In the genomic region with DNA sequence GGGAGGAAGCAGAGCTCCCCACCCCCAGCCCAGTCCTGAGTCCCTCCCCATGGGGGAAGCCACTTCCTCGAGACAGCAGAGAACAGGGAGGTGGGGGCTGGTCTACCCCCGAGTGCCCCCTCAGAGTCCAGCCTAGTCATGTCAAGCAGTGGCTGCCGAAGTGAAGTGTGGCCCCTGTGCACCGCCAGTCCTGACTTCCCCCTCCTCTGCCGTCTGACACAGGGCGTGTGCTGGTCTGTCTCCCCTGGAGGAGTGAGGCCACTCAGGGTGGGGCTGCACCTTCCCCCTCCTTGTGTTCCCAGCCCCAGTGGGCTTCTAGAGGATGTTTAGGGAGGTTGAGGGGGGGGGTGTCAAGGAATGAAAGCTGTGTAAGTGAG, we compare ENCODE assay signal across 20 cellular contexts. TPM values are rescaled to one million over a fixed set of nuclear protein-coding genes. Genes with fewer than 3 reads are reported as not detected.
DNase-seq lines count a peak whose midpoint lies in the region; ATAC-seq and TF ChIP-seq lines count a peak whose summit lies in the region.
"Had no signal": no experiment of that assay in that cellular context is flagged by ENCODE, and none has a peak within 500 bp of the region (broad histone marks: within the 10 kb centered on the region; RNA-seq: fewer than 3 reads in every experiment).

No MANE protein-coding gene starts in this region.

- WGBS in mammary epithelial cell (ENCODE audit: low coverage, missing lambda C conversion rate) = 43% methylated on average over 1 of the region's 6 CpGs
- WGBS in sigmoid colon, 2 donors = 55 to 66% methylated on average over 6 of the region's 6 CpGs

- H2AFZ ChIP-seq in mammary epithelial cell (ENCODE audit: low read depth, low read length) = no peak overlapping the region

- intact Hi-C loops in breast epithelium (cut with DNase I; ENCODE audit: low total_unique reads) (no loop called here), mammary epithelial cell (cut with micrococcal nuclease) (loop anchor here (5.0 kb wide), 1 partner anchor 938 kb away; no protein-coding TSS in a partner anchor), lower lobe of right lung (cut with DNase I) (no loop called here), sigmoid colon (cut with DNase I) (no loop called here)

- H3K9me3 ChIP-seq in breast epithelium (no peaks in the 10 kb centered on the region), mammary epithelial cell (replicated peaks; ENCODE audit: insufficient read depth, low read length) (no peaks in the 10 kb centered on the region), lower lobe of right lung (no peaks in the 10 kb centered on the region), sigmoid colon (no peaks in the 10 kb centered on the region)
- H3K9me3 ChIP-seq: A549, HAP-1 had no signal

- no TSS peak for BruUV-seq in mammary epithelial cell (replicated peaks; lab: Mats Ljungman, UMichigan)

- H3K4me1 ChIP-seq in breast epithelium (peaks cover 0 to 3% of the 10 kb centered on the region in 2 donors), mammary epithelial cell (ENCODE audit: insufficient read depth, low read length) (peaks cover 33% of the 10 kb centered on the region), lower lobe of right lung (no peaks in the 10 kb centered on the region), sigmoid colon (no peaks in the 10 kb centered on the region)
- H3K4me1 ChIP-seq: HAP-1 had no signal

- H3K36me3 ChIP-seq in breast epithelium (no peaks in the 10 kb centered on the region), mammary epithelial cell (ENCODE audit: insufficient read depth, low read length) (peaks cover 8% of the 10 kb centered on the region), lower lobe of right lung (peaks cover 43% of the 10 kb centered on the region), sigmoid colon (no peaks in the 10 kb centered on the region)

- TF ChIP-seq CTCF in breast epithelium (IDR thresholded peaks at IDR 0.05) = no peak
- no peak for TF ChIP-seq CTCF in mammary epithelial cell (conservative IDR thresholded peaks at IDR 0.05 in 1 of 2, IDR thresholded peaks at IDR 0.05 in 1 of 2; ENCODE audit: extremely low read depth in 1 of 2, insufficient read depth in 1 of 2, low read depth in 1 of 2, low read length in 2 of 2)
- no peak for TF ChIP-seq CTCF in RWPE1 (conservative IDR thresholded peaks at IDR 0.05; ENCODE audit: low read depth)
- TF ChIP-seq CTCF in lower lobe of right lung (IDR thresholded peaks at IDR 0.05) = no peak
- TF ChIP-seq CTCF in sigmoid colon (IDR thresholded peaks at IDR 0.05) = no peak

- DNase-seq in breast epithelium (ENCODE audit: low spot score in 2 of 2) = no peak
- no peak for DNase-seq in mammary epithelial cell
- no peak for DNase-seq in RWPE1 (ENCODE audit: low spot score)
- peak; percentile 25 for DNase-seq in lower lobe of right lung
- peak; percentile 48 for DNase-seq in sigmoid colon
- DNase-seq in SHP77 treated with DMSO at 0.1 percent for 48 hours (lab: John Stamatoyannopoulos, UW) = no peak
- DNase-seq in COR-L47 (lab: John Stamatoyannopoulos, UW) = no peak
- DNase-seq: AML-193; Calu3; CD4-positive, alpha-beta memory T cell; DMS 273 treated with DMSO at 0.1 percent for 48 hours; DMS53; DND-41; EL; IMR-90 had no signal

- in situ Hi-C loops in mammary epithelial cell (cut with MboI; ENCODE audit: low sequenced_read_pairs in 2 of 2) = loop anchor here in 1 of 2 donors (10.0 kb wide), 1 partner anchor 740 kb away; no protein-coding TSS in a partner anchor

- H3K9ac ChIP-seq in mammary epithelial cell (ENCODE audit: insufficient read depth, low read length) = no peak overlapping the region

- H4K20me1 ChIP-seq in mammary epithelial cell (ENCODE audit: insufficient read depth, low read length) = no peaks in the 10 kb centered on the region

- H3K27ac ChIP-seq in breast epithelium (peak overlapping the region; percentile 35 to 55), mammary epithelial cell (ENCODE audit: insufficient read depth, low read depth, low read length) (no peak overlapping the region), RWPE1 (peak overlapping the region; percentile 91; the same call in 1 of the 2 replicates), lower lobe of right lung (no peak overlapping the region), sigmoid colon (no peak overlapping the region)
- H3K27ac ChIP-seq: 22Rv1, A549 had no signal

- no peak overlapping the region for H3K4me3 ChIP-seq in breast epithelium
- no peak overlapping the region for H3K4me3 ChIP-seq in mammary epithelial cell (replicated peaks in 1 of 3; ENCODE audit: insufficient read depth in 1 of 3, low read depth in 2 of 3, low read length in 3 of 3)
- H3K4me3 ChIP-seq in lower lobe of right lung = no peak overlapping the region
- H3K4me3 ChIP-seq in sigmoid colon = no peak overlapping the region
- H3K4me3 ChIP-seq: A549, HAP-1 had no signal

- POLR2A ChIA-PET in RWPE1 (lab: Yijun Ruan, JAX; ENCODE audit: low non-redundant PET) = no interaction called here

- H3K4me2 ChIP-seq in mammary epithelial cell (ENCODE audit: insufficient read depth, low read depth, low read length) = no peak overlapping the region
- H3K4me2 ChIP-seq: A549 had no signal

- TF ChIP-seq POLR2A in breast epithelium (IDR thresholded peaks at IDR 0.05) (no peak), sigmoid colon (IDR thresholded peaks at IDR 0.05) (no peak)

- CTCF ChIA-PET in mammary epithelial cell (lab: Charles Lee; ENCODE audit: low non-redundant PET) (no interaction called here), RWPE1 (lab: Yijun Ruan, JAX) (no interaction called here)

- TF ChIP-seq EP300 in sigmoid colon (IDR thresholded peaks at IDR 0.05) = no peak

- ATAC-seq in lower lobe of right lung (no peak), HG02970 (IDR thresholded peaks at IDR 0.05; ENCODE audit: low FRiP score, unreplicated experiment) (no peak)
- ATAC-seq: A549 had no signal

- H3K27me3 ChIP-seq in breast epithelium (no peaks in the 10 kb centered on the region), mammary epithelial cell (ENCODE audit: insufficient read depth, low read length) (no peaks in the 10 kb centered on the region), lower lobe of right lung (ENCODE audit: low read depth) (no peaks in the 10 kb centered on the region), sigmoid colon (no peaks in the 10 kb centered on the region)

- H3K79me2 ChIP-seq in mammary epithelial cell (ENCODE audit: insufficient read depth, low read length) = peaks cover 8% of the 10 kb centered on the region

- dilution Hi-C loops in mammary epithelial cell (cut with HindIII; ENCODE audit: low sequenced_read_pairs) = no loop called here

RNA-seq across cellular contexts. Expression of a gene that starts 46.9 kb away (rescaled TPM):
- total RNA-seq in breast epithelium (10 to 100 TPM; 28.4 to 40.2 (median 37.4) TPM), mammary epithelial cell (100 to 1,000 TPM; 147 to 512 TPM), lower lobe of right lung (91.2 TPM), sigmoid colon (10 to 100 TPM; 19.6 to 94.4 (median 29.1) TPM)
- polyA plus RNA-seq in mammary epithelial cell (64.3 TPM), sigmoid colon (1 to 10 TPM; 2.5 to 6.9 (median 3.0) TPM)
- 74.0 TPM for polyA minus RNA-seq in mammary epithelial cell
- polyA plus RNA-seq: CD14-positive monocyte had no signal

Comparison
In these comparisons a context has a peak if more than half of its experiments do, and no peak if none do; other contexts are left out.
1. H3K27ac ChIP-seq: peak in breast epithelium (2 of 2) and RWPE1 (single experiment); none in mammary epithelial cell (single experiment), lower lobe of right lung (single experiment) and sigmoid colon (0 of 4).
2. DNase-seq: peak in lower lobe of right lung (single experiment) and sigmoid colon (single experiment); none in breast epithelium (0 of 2), mammary epithelial cell (single experiment), RWPE1 (single experiment), SHP77 treated with DMSO at 0.1 percent for 48 hours (single experiment) and COR-L47 (single experiment).